ENCODE assay signal across 27 cellular contexts in the genomic region with DNA sequence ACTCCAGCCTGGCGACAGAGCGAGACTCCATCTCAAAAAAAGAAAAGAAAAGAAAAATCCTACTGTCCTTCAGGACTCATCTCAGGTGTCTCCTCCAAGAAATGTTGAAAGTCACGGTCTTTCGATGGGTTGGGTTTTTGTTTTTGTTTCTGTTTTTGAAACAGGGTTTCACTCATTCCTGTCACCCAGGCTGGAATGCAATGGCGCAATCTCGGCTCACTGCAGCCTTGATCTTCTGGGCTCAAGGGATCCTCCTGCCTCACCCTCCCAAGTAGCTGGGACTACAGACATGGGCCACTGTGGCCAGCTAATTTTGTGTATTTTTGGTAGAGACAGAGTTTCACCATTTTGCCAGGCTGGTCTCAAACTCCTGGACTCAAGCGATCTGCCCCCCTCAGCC.
"Had no signal": no experiment of that assay in that cellular context is flagged by ENCODE, and none has a peak within 500 bp of the region (broad histone marks: within the 10 kb centered on the region; RNA-seq: fewer than 3 reads in every experiment).

No MANE protein-coding gene starts in this region.

- H3K36me3 Mint-ChIP-seq: activated naive CD8-positive, alpha-beta T cell; T-cell had no signal

- H3K27me3 ChIP-seq: cardiac muscle cell had no signal

- H3K27ac Mint-ChIP-seq: activated CD4-positive, alpha-beta memory T cell treated with anti-CD3 and anti-CD28 coated beads, Interleukin-2, amount 10 ng/mL, durations not matched to agents 7 days and 5 days; activated CD4-positive, alpha-beta T cell treated with anti-CD3 and anti-CD28 coated beads for 36 hours; activated naive CD4-positive, alpha-beta T cell treated with anti-CD3 and anti-CD28 coated beads for 36 hours; activated naive CD8-positive, alpha-beta T cell; activated T-helper 17 cell treated with anti-CD3 and anti-CD28 coated beads, Interleukin-2, amount 50 U/mL, for 72 hours; T-cell had no signal

- H3K27me3 Mint-ChIP-seq: activated naive CD8-positive, alpha-beta T cell; activated T-helper 17 cell treated with anti-CD3 and anti-CD28 coated beads, Interleukin-2, amount 50 U/mL, for 72 hours had no signal

- DNase-seq: activated CD4-positive, alpha-beta memory T cell treated with anti-CD3 and anti-CD28 coated beads, Interleukin-2, amount 10 ng/mL, durations not matched to agents 7 days and 5 days; activated CD4-positive, alpha-beta T cell treated with anti-CD3 and anti-CD28 coated beads for 36 hours; activated CD4-positive, alpha-beta T cell treated with anti-CD3 and anti-CD28 coated beads, Interleukin-2, amount 50 U/mL, for 1 hour; activated gamma-delta T cell; activated naive CD4-positive, alpha-beta T cell treated with anti-CD3 and anti-CD28 coated beads for 36 hours; activated T-cell treated with anti-CD3 and anti-CD28 coated beads for 4 hours; activated T-cell treated with anti-CD3 and anti-CD28 coated beads, Interleukin-2, amount 50 U/mL, for 48 hours; brain microvascular endothelial cell; KG1; NCI-H1092; NCI-H1417; NCI-H2029; NCI-H2107; NCI-H2171 treated with DMSO at 0.1 percent for 48 hours; NCI-H226; NCI-H526 treated with DMSO at 0.1 percent for 48 hours; NK-92 treated with Interleukin-12 subunit alpha and Interleukin-12 subunit beta, amount 100 ng/mL, for 24 hours; OCI-M1; RPMI8226; T-cell; WERI-Rb-1 had no signal

- H3K36me3 ChIP-seq: brain microvascular endothelial cell, cardiac muscle cell, WERI-Rb-1 had no signal

- ATAC-seq: activated CD4-positive, alpha-beta T cell treated with anti-CD3 and anti-CD28 coated beads for 36 hours; activated T-helper 17 cell treated with anti-CD3 and anti-CD28 coated beads, Interleukin-2, amount 50 U/mL, for 72 hours; Panc1; Right ventricle myocardium inferior; T-cell had no signal

- H3K4me3 Mint-ChIP-seq: activated CD4-positive, alpha-beta memory T cell treated with anti-CD3 and anti-CD28 coated beads, Interleukin-2, amount 10 ng/mL, durations not matched to agents 7 days and 5 days; activated CD4-positive, alpha-beta T cell treated with anti-CD3 and anti-CD28 coated beads for 36 hours; activated naive CD4-positive, alpha-beta T cell treated with anti-CD3 and anti-CD28 coated beads for 36 hours; activated naive CD8-positive, alpha-beta T cell; activated T-helper 17 cell treated with anti-CD3 and anti-CD28 coated beads, Interleukin-2, amount 50 U/mL, for 72 hours; T-cell had no signal

- H3K9me3 Mint-ChIP-seq: activated CD4-positive, alpha-beta memory T cell treated with anti-CD3 and anti-CD28 coated beads, Interleukin-2, amount 10 ng/mL, durations not matched to agents 7 days and 5 days; activated naive CD4-positive, alpha-beta T cell treated with anti-CD3 and anti-CD28 coated beads for 36 hours; activated T-helper 17 cell treated with anti-CD3 and anti-CD28 coated beads, Interleukin-2, amount 50 U/mL, for 72 hours; T-cell had no signal

- H3K27ac ChIP-seq: brain microvascular endothelial cell, cardiac muscle cell, SK-N-MC, WERI-Rb-1 had no signal

- H3K4me3 ChIP-seq: cardiac muscle cell, SK-N-MC had no signal
